Comparison of ENCODE assay signal across 16 cellular contexts in genomic region chr15:36798789-36799188, GRCh38.
"Had no signal": no experiment of that assay in that cellular context is flagged by ENCODE, and none has a peak within 500 bp of the region (broad histone marks: within the 10 kb centered on the region; RNA-seq: fewer than 3 reads in every experiment).

No MANE protein-coding gene starts in this region.

- H3K4me1 ChIP-seq: psoas muscle, testis, upper lobe of left lung had no signal

- H3K36me3 ChIP-seq: brain microvascular endothelial cell, right lobe of liver, stomach, upper lobe of left lung had no signal

- H3K4me3 ChIP-seq: psoas muscle, right lobe of liver, stomach, testis, upper lobe of left lung had no signal

- H3K9me3 ChIP-seq: psoas muscle, right lobe of liver, stomach, testis, upper lobe of left lung had no signal

- H3K27me3 ChIP-seq: brain microvascular endothelial cell, right lobe of liver, stomach, testis, upper lobe of left lung had no signal

- DNase-seq: activated CD4-positive, alpha-beta memory T cell treated with anti-CD3 and anti-CD28 coated beads for 36 hours; activated CD4-positive, alpha-beta T cell treated with anti-CD3 and anti-CD28 coated beads for 36 hours; activated effector memory CD4-positive, alpha-beta T cell treated with anti-CD3 and anti-CD28 coated beads, Interleukin-2, amount 50 U/mL, for 16 hours; activated T-cell treated with anti-CD3 and anti-CD28 coated beads, Interleukin-2, amount 50 U/mL, for 4 hours; amygdala; cortex of kidney; effector memory CD4-positive, alpha-beta T cell; foreskin melanocyte; head of caudate nucleus; psoas muscle; right lobe of liver; stimulated activated CD4-positive, alpha-beta T cell treated with anti-CD3 and anti-CD28 coated beads, Interleukin-1b, Interleukin-23, amount 100 ng/mL, for 48 hours; stomach; testis; upper lobe of left lung had no signal

- ATAC-seq: activated CD4-positive, alpha-beta T cell treated with anti-CD3 and anti-CD28 coated beads for 36 hours; activated T-cell treated with anti-CD3 and anti-CD28 coated beads, Interleukin-2, amount 50 U/mL, for 4 hours; psoas muscle had no signal

- H3K27ac ChIP-seq: brain microvascular endothelial cell, psoas muscle, right lobe of liver, stomach, testis, upper lobe of left lung had no signal
